ENCODE assay signal across 37 cellular contexts in genomic region chr1:113610372-113610771, GRCh38.
"Had no signal": no experiment of that assay in that cellular context is flagged by ENCODE, and none has a peak within 500 bp of the region (broad histone marks: within the 10 kb centered on the region; RNA-seq: fewer than 3 reads in every experiment).

No MANE protein-coding gene starts in this region.

- DNase-seq: activated CD4-positive, alpha-beta memory T cell treated with anti-CD3 and anti-CD28 coated beads, Interleukin-2, amount 10 ng/mL, durations not matched to agents 7 days and 5 days; activated CD4-positive, alpha-beta T cell treated with anti-CD3 and anti-CD28 coated beads for 1 hour; activated CD4-positive, alpha-beta T cell treated with anti-CD3 and anti-CD28 coated beads for 36 hours; activated CD4-positive, alpha-beta T cell treated with anti-CD3 and anti-CD28 coated beads for 48 hours; activated CD4-positive, alpha-beta T cell treated with anti-CD3 and anti-CD28 coated beads, Interleukin-2, amount 10 ng/mL, durations not matched to agents 7 days and 5 days; activated CD4-positive, alpha-beta T cell treated with anti-CD3 and anti-CD28 coated beads, Interleukin-2, amount 50 U/mL, for 48 hours; activated CD4-positive, CD25-positive, alpha-beta regulatory T cell; activated CD8-positive, alpha-beta memory T cell treated with anti-CD3 and anti-CD28 coated beads for 24 hours; activated CD8-positive, alpha-beta memory T cell treated with anti-CD3 and anti-CD28 coated beads, Interleukin-2, amount 10 ng/mL, durations not matched to agents 7 days and 5 days; activated CD8-positive, alpha-beta memory T cell treated with anti-CD3 and anti-CD28 coated beads, Interleukin-2, amount 50 U/mL, for 48 hours; activated CD8-positive, alpha-beta T cell treated with anti-CD3 and anti-CD28 coated beads, Interleukin-2, amount 10 ng/mL, durations not matched to agents 7 days and 5 days; activated effector memory CD4-positive, alpha-beta T cell treated with Interleukin-2 at 50 U/mL for 16 hours; activated gamma-delta T cell; activated naive CD4-positive, alpha-beta T cell treated with anti-CD3 and anti-CD28 coated beads, Interleukin-2, amount 10 ng/mL, durations not matched to agents 7 days and 5 days; activated naive CD4-positive, alpha-beta T cell treated with Interleukin-2 at 50 U/mL for 16 hours; activated naive CD8-positive, alpha-beta T cell treated with anti-CD3 and anti-CD28 coated beads, Interleukin-2, amount 10 ng/mL, durations not matched to agents 7 days and 5 days; activated naive CD8-positive, alpha-beta T cell treated with anti-CD3 and anti-CD28 coated beads, Interleukin-2, amount 50 U/mL, for 24 hours; activated T-cell treated with anti-CD3 and anti-CD28 coated beads, Interleukin-2, amount 50 U/mL, for 24 hours; activated T-cell treated with anti-CD3 and anti-CD28 coated beads, Interleukin-2, amount 50 U/mL, for 48 hours; amygdala; anterior cingulate cortex; caudate nucleus; cerebellar nuclear complex; T-helper 1 cell; T-helper 2 cell; T-helper 9 cell had no signal

- H3K27me3 Mint-ChIP-seq: activated CD4-positive, alpha-beta memory T cell treated with anti-CD3 and anti-CD28 coated beads, Interleukin-2, amount 10 ng/mL, durations not matched to agents 7 days and 5 days; activated CD4-positive, alpha-beta T cell treated with anti-CD3 and anti-CD28 coated beads for 36 hours; activated CD4-positive, alpha-beta T cell treated with anti-CD3 and anti-CD28 coated beads, Interleukin-2, amount 10 ng/mL, durations not matched to agents 7 days and 5 days; activated CD8-positive, alpha-beta memory T cell treated with anti-CD3 and anti-CD28 coated beads, Interleukin-2, amount 10 ng/mL, durations not matched to agents 7 days and 5 days; activated naive CD4-positive, alpha-beta T cell treated with anti-CD3 and anti-CD28 coated beads, Interleukin-2, amount 10 ng/mL, durations not matched to agents 7 days and 5 days; activated naive CD4-positive, alpha-beta T cell treated with anti-CD3 and anti-CD28 coated beads, Interleukin-2, amount 50 U/mL, for 24 hours; activated naive CD8-positive, alpha-beta T cell; activated T-cell treated with anti-CD3 and anti-CD28 coated beads, Interleukin-2, amount 50 U/mL, for 24 hours; brain had no signal

- H3K4me1 Mint-ChIP-seq: activated CD4-positive, alpha-beta memory T cell treated with anti-CD3 and anti-CD28 coated beads, Interleukin-2, amount 10 ng/mL, durations not matched to agents 7 days and 5 days; activated CD4-positive, alpha-beta T cell treated with anti-CD3 and anti-CD28 coated beads for 36 hours; activated CD4-positive, alpha-beta T cell treated with anti-CD3 and anti-CD28 coated beads, Interleukin-2, amount 10 ng/mL, durations not matched to agents 7 days and 5 days; activated CD8-positive, alpha-beta memory T cell treated with anti-CD3 and anti-CD28 coated beads, Interleukin-2, amount 10 ng/mL, durations not matched to agents 7 days and 5 days; activated naive CD4-positive, alpha-beta T cell treated with anti-CD3 and anti-CD28 coated beads, Interleukin-2, amount 10 ng/mL, durations not matched to agents 7 days and 5 days; activated naive CD4-positive, alpha-beta T cell treated with anti-CD3 and anti-CD28 coated beads, Interleukin-2, amount 50 U/mL, for 24 hours; activated naive CD8-positive, alpha-beta T cell treated with anti-CD3 and anti-CD28 coated beads, Interleukin-2, amount 10 ng/mL, durations not matched to agents 7 days and 5 days; activated naive CD8-positive, alpha-beta T cell treated with anti-CD3 and anti-CD28 coated beads, Interleukin-2, amount 50 U/mL, for 24 hours; central memory CD8-positive, alpha-beta T cell had no signal

- H3K36me3 ChIP-seq: ascending aorta, cardiac muscle cell had no signal

- H3K9me3 Mint-ChIP-seq: activated CD4-positive, alpha-beta memory T cell treated with anti-CD3 and anti-CD28 coated beads, Interleukin-2, amount 10 ng/mL, durations not matched to agents 7 days and 5 days; activated naive CD4-positive, alpha-beta T cell treated with anti-CD3 and anti-CD28 coated beads, Interleukin-2, amount 10 ng/mL, durations not matched to agents 7 days and 5 days; activated naive CD4-positive, alpha-beta T cell treated with anti-CD3 and anti-CD28 coated beads, Interleukin-2, amount 50 U/mL, for 24 hours; activated T-cell treated with anti-CD3 and anti-CD28 coated beads, Interleukin-2, amount 50 U/mL, for 24 hours; activated T-helper 2 cell treated with anti-CD3 and anti-CD28 coated beads, Interferon-gamma antibody, Interleukin-2, Interleukin-4, amounts not matched to agents 10 μg/mL and 5 μg/mL and 100 μg/mL, durations not matched to agents 14 hours and 24 hours and 36 hours; central memory CD8-positive, alpha-beta T cell; T-helper 1 cell treated with Interleukin-12 subunit alpha and Interleukin-12 subunit beta and Interleukin-4 antibody, amounts not matched to agents 30 μg/mL and 1 μg/mL, for 36 hours; T-helper 2 cell treated with Interferon-gamma antibody and Interleukin-4, amounts not matched to agents 5 μg/mL and 100 μg/mL, for 36 hours had no signal

- H3K4me3 ChIP-seq: ascending aorta, cardiac muscle cell had no signal

- H3K4me1 ChIP-seq: ascending aorta had no signal

- H3K4me3 Mint-ChIP-seq: activated CD4-positive, alpha-beta memory T cell treated with anti-CD3 and anti-CD28 coated beads, Interleukin-2, amount 10 ng/mL, durations not matched to agents 7 days and 5 days; activated CD4-positive, alpha-beta T cell treated with anti-CD3 and anti-CD28 coated beads for 36 hours; activated CD4-positive, alpha-beta T cell treated with anti-CD3 and anti-CD28 coated beads, Interleukin-2, amount 10 ng/mL, durations not matched to agents 7 days and 5 days; activated CD8-positive, alpha-beta memory T cell treated with anti-CD3 and anti-CD28 coated beads, Interleukin-2, amount 10 ng/mL, durations not matched to agents 7 days and 5 days; activated CD8-positive, alpha-beta T cell treated with anti-CD3 and anti-CD28 coated beads, Interleukin-2, amount 10 ng/mL, durations not matched to agents 7 days and 5 days; activated naive CD4-positive, alpha-beta T cell treated with anti-CD3 and anti-CD28 coated beads, Interleukin-2, amount 10 ng/mL, durations not matched to agents 7 days and 5 days; activated naive CD4-positive, alpha-beta T cell treated with anti-CD3 and anti-CD28 coated beads, Interleukin-2, amount 50 U/mL, for 24 hours; activated naive CD8-positive, alpha-beta T cell; activated naive CD8-positive, alpha-beta T cell treated with anti-CD3 and anti-CD28 coated beads, Interleukin-2, amount 10 ng/mL, durations not matched to agents 7 days and 5 days; activated naive CD8-positive, alpha-beta T cell treated with anti-CD3 and anti-CD28 coated beads, Interleukin-2, amount 50 U/mL, for 24 hours; activated T-cell treated with anti-CD3 and anti-CD28 coated beads, Interleukin-2, amount 50 U/mL, for 24 hours; brain; central memory CD8-positive, alpha-beta T cell; T-helper 1 cell treated with Interleukin-12 subunit alpha and Interleukin-12 subunit beta and Interleukin-4 antibody, amounts not matched to agents 30 μg/mL and 1 μg/mL, for 36 hours; T-helper 2 cell treated with Interferon-gamma antibody and Interleukin-4, amounts not matched to agents 5 μg/mL and 100 μg/mL, for 36 hours had no signal

- H3K27ac ChIP-seq: ascending aorta, cardiac muscle cell, VCaP had no signal

- ATAC-seq: activated CD4-positive, alpha-beta T cell treated with anti-CD3 and anti-CD28 coated beads for 36 hours; activated CD4-positive, CD25-positive, alpha-beta regulatory T cell treated with anti-CD3 and anti-CD28 coated beads, Interleukin-2, amount 50 U/mL, for 24 hours; activated CD8-positive, alpha-beta memory T cell treated with anti-CD3 and anti-CD28 coated beads, Interleukin-2, amount 10 ng/mL, durations not matched to agents 7 days and 5 days; activated CD8-positive, alpha-beta T cell treated with anti-CD3 and anti-CD28 coated beads, Interleukin-2, amount 10 ng/mL, durations not matched to agents 7 days and 5 days; activated naive CD8-positive, alpha-beta T cell treated with anti-CD3 and anti-CD28 coated beads, Interleukin-2, amount 50 U/mL, for 24 hours had no signal

- H3K27ac Mint-ChIP-seq: activated CD4-positive, alpha-beta memory T cell treated with anti-CD3 and anti-CD28 coated beads, Interleukin-2, amount 10 ng/mL, durations not matched to agents 7 days and 5 days; activated CD4-positive, alpha-beta T cell treated with anti-CD3 and anti-CD28 coated beads for 36 hours; activated CD4-positive, alpha-beta T cell treated with anti-CD3 and anti-CD28 coated beads, Interleukin-2, amount 10 ng/mL, durations not matched to agents 7 days and 5 days; activated CD8-positive, alpha-beta memory T cell treated with anti-CD3 and anti-CD28 coated beads, Interleukin-2, amount 10 ng/mL, durations not matched to agents 7 days and 5 days; activated CD8-positive, alpha-beta T cell treated with anti-CD3 and anti-CD28 coated beads, Interleukin-2, amount 10 ng/mL, durations not matched to agents 7 days and 5 days; activated naive CD4-positive, alpha-beta T cell treated with anti-CD3 and anti-CD28 coated beads, Interleukin-2, amount 10 ng/mL, durations not matched to agents 7 days and 5 days; activated naive CD4-positive, alpha-beta T cell treated with anti-CD3 and anti-CD28 coated beads, Interleukin-2, amount 50 U/mL, for 24 hours; activated naive CD8-positive, alpha-beta T cell; activated naive CD8-positive, alpha-beta T cell treated with anti-CD3 and anti-CD28 coated beads, Interleukin-2, amount 10 ng/mL, durations not matched to agents 7 days and 5 days; activated naive CD8-positive, alpha-beta T cell treated with anti-CD3 and anti-CD28 coated beads, Interleukin-2, amount 50 U/mL, for 24 hours; activated T-cell treated with anti-CD3 and anti-CD28 coated beads, Interleukin-2, amount 50 U/mL, for 24 hours; activated T-helper 2 cell treated with anti-CD3 and anti-CD28 coated beads, Interferon-gamma antibody, Interleukin-2, Interleukin-4, amounts not matched to agents 10 μg/mL and 5 μg/mL and 100 μg/mL, durations not matched to agents 14 hours and 24 hours and 36 hours; T-helper 1 cell treated with Interleukin-12 subunit alpha and Interleukin-12 subunit beta and Interleukin-4 antibody, amounts not matched to agents 30 μg/mL and 1 μg/mL, for 36 hours; T-helper 2 cell treated with Interferon-gamma antibody and Interleukin-4, amounts not matched to agents 5 μg/mL and 100 μg/mL, for 36 hours had no signal

- H3K9me3 ChIP-seq: ascending aorta had no signal

- H3K36me3 Mint-ChIP-seq: activated naive CD4-positive, alpha-beta T cell treated with anti-CD3 and anti-CD28 coated beads, Interleukin-2, amount 10 ng/mL, durations not matched to agents 7 days and 5 days; activated naive CD8-positive, alpha-beta T cell treated with anti-CD3 and anti-CD28 coated beads, Interleukin-2, amount 10 ng/mL, durations not matched to agents 7 days and 5 days had no signal

- H3K27me3 ChIP-seq: ascending aorta, cardiac muscle cell had no signal
